10 cellular contexts compared by ENCODE assay signal in the genomic region with DNA sequence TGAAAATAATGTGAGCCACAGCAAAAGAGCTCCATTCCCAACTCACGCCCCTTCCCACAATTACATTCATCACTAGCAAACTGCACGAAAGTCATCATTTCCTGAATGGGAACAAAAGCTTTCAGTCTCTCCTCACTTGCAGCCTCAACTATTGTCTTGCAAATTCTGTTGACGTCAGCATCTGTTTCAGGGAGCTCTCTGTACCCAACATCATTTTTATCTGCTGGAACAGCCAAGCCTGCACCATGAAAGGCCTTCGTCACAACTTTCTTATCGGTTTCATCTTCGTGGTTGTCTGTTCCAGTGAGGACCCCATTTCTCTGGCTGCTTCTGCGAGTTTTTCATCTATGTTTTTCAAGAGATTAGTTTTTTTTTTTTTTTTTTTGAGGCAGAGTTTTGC. TPM values are rescaled to one million over a fixed set of nuclear protein-coding genes. Genes with fewer than 3 reads are reported as not detected.
DNase-seq lines count a peak whose midpoint lies in the region; ATAC-seq and TF ChIP-seq lines count a peak whose summit lies in the region.
"Had no signal": no experiment of that assay in that cellular context is flagged by ENCODE, and none has a peak within 500 bp of the region (broad histone marks: within the 10 kb centered on the region; RNA-seq: fewer than 3 reads in every experiment).

No MANE protein-coding gene starts in this region.

- H3K27me3 ChIP-seq in ectodermal cell (ENCODE audit: control insufficient read depth, insufficient read depth, low read length, poor library complexity, severe bottlenecking): no peaks in the 10 kb centered on the region
- H3K27me3 ChIP-seq in neural progenitor cell: no peaks in the 10 kb centered on the region

- no peak overlapping the region for H3K4me3 ChIP-seq in ectodermal cell (ENCODE audit: insufficient read depth, low read depth, low read length)
- no peak overlapping the region for H3K4me3 ChIP-seq in neural progenitor cell

- peak; percentile 27 to 32 for ATAC-seq in activated T-cell treated with anti-CD3 and anti-CD28 coated beads, Interleukin-2, amount 50 U/mL, for 72 hours (replicated peaks in 1 of 2)
- ATAC-seq in T-cell (replicated peaks in 1 of 4): peak in 2 of 4 experiments; percentile 32 to 84

- peaks cover 68% of the 10 kb centered on the region for H3F3A ChIP-seq in neural progenitor cell (ENCODE audit: low read depth)

- peak overlapping the region; percentile 63 for H3K4me2 ChIP-seq in neural progenitor cell
- H3K4me2 ChIP-seq: KMS-11 had no signal

- POLR2A ChIA-PET in T-cell (lab: Charles Lee) (interaction anchor here in 1 of 2 donors (0.7 kb wide), 1 partner anchor 115 kb away, joined by 3 read pairs; no protein-coding TSS in a partner anchor), HEK293T (lab: Yijun Ruan, JAX) (no interaction called here)

- no peaks in the 10 kb centered on the region for H3K9me3 ChIP-seq in ectodermal cell (ENCODE audit: control insufficient read depth, low read length)
- no peaks in the 10 kb centered on the region for H3K9me3 ChIP-seq in neural progenitor cell (ENCODE audit: low read depth)

- H3K36me3 ChIP-seq in ectodermal cell (ENCODE audit: control insufficient read depth, insufficient read depth, low read length) (no peaks in the 10 kb centered on the region), neural progenitor cell (no peaks in the 10 kb centered on the region)

- H3K27ac ChIP-seq in ectodermal cell (ENCODE audit: insufficient read depth, low read depth, low read length, poor library complexity, severe bottlenecking): peak overlapping the region; percentile 52
- H3K27ac ChIP-seq in neural progenitor cell: peak overlapping the region; percentile 64
- H3K27ac ChIP-seq: KMS-11 had no signal

- no peak overlapping the region for H3K9ac ChIP-seq in neural progenitor cell
- H3K9ac ChIP-seq: KMS-11 had no signal

- H3K4me1 ChIP-seq in ectodermal cell (ENCODE audit: control insufficient read depth, insufficient read depth, low read length) (peaks cover 21% of the 10 kb centered on the region), neural progenitor cell (peaks cover 44% of the 10 kb centered on the region)

- peaks cover 34% of the 10 kb centered on the region for H3K4me1 Mint-ChIP-seq in activated T-cell treated with anti-CD3 and anti-CD28 coated beads, Interleukin-2, amount 50 U/mL, for 72 hours (ENCODE audit: low read depth)
- H3K4me1 Mint-ChIP-seq in T-cell (peaks cover 23 to 30% (median 27%) of the 10 kb centered on the region in 3 donors), neural progenitor cell (peaks cover 54% of the 10 kb centered on the region)

- CTCF ChIA-PET in T-cell (lab: Charles Lee) (interaction anchor here in 1 of 2 donors (0.6 to 0.7 kb wide), 3 partner anchors 15 to 1996 kb away, joined by 3 to 4 read pairs (median 3); a partner anchor contains a TSS), HEK293T (lab: Yijun Ruan, JAX) (no interaction called here)

- peak overlapping the region; percentile 56 to 66 for H3K4me3 Mint-ChIP-seq in activated T-cell treated with anti-CD3 and anti-CD28 coated beads, Interleukin-2, amount 50 U/mL, for 72 hours
- H3K4me3 Mint-ChIP-seq in T-cell: peak overlapping the region in 1 of 3 donors; percentile 25
- peak overlapping the region; percentile 33 for H3K4me3 Mint-ChIP-seq in neural progenitor cell

- peak overlapping the region; percentile 86 for H2AFZ ChIP-seq in neural progenitor cell (replicated peaks)

- no peaks in the 10 kb centered on the region for H3K36me3 Mint-ChIP-seq in activated T-cell treated with anti-CD3 and anti-CD28 coated beads, Interleukin-2, amount 50 U/mL, for 72 hours (ENCODE audit: insufficient read depth in 2 of 2)
- H3K36me3 Mint-ChIP-seq in T-cell (no peaks in the 10 kb centered on the region), neural progenitor cell (no peaks in the 10 kb centered on the region)

- WGBS in ectodermal cell, 2 experiments: 20 to 35% methylated on average over 7 of the region's 7 CpGs

- no peaks in the 10 kb centered on the region for H3K79me2 ChIP-seq in neural progenitor cell (ENCODE audit: low read depth)

- no peak for DNase-seq in activated T-cell treated with anti-CD3 and anti-CD28 coated beads, Interleukin-2, amount 50 U/mL, for 72 hours
- DNase-seq in activated T-cell treated with anti-CD3 and anti-CD28 coated beads, Interleukin-2, amount 50 U/mL, for 48 hours: no peak
- peak in 26 of 34 experiments; percentile 27 to 86 (median 52) for DNase-seq in T-cell
- DNase-seq in neural progenitor cell (ENCODE audit: low spot score): peak; percentile 65
- DNase-seq in HEK293T (ENCODE audit: extremely low spot score): no peak
- DNase-seq in RKO (ENCODE audit: low spot score): no peak
- DNase-seq in UCSD-AML1 (lab: John Stamatoyannopoulos, UW; ENCODE audit: unreplicated experiment): no peak
- DNase-seq: stimulated activated CD4-positive, alpha-beta T cell treated with anti-CD3 and anti-CD28 coated beads, Interleukin-12 subunit alpha, Interleukin-12 subunit beta, amount 100 ng/mL, for 4 hours had no signal

- H3K27me3 Mint-ChIP-seq in activated T-cell treated with anti-CD3 and anti-CD28 coated beads, Interleukin-2, amount 50 U/mL, for 72 hours (ENCODE audit: low read depth): peaks cover 12% of the 10 kb centered on the region
- H3K27me3 Mint-ChIP-seq in T-cell (peaks cover 13 to 20% of the 10 kb centered on the region in 2 donors), neural progenitor cell (ENCODE audit: insufficient read depth, low read depth) (peaks cover 10% of the 10 kb centered on the region)

- H4K20me1 ChIP-seq in neural progenitor cell (ENCODE audit: low read depth): no peaks in the 10 kb centered on the region

- no peak for TF ChIP-seq CTCF in neural progenitor cell (IDR thresholded peaks at IDR 0.05)

- H3K27ac Mint-ChIP-seq in activated T-cell treated with anti-CD3 and anti-CD28 coated beads, Interleukin-2, amount 50 U/mL, for 72 hours: no peak overlapping the region
- peak overlapping the region; percentile 53 to 74 for H3K27ac Mint-ChIP-seq in T-cell
- H3K27ac Mint-ChIP-seq in neural progenitor cell: peak overlapping the region; percentile 90

- H3K9me3 Mint-ChIP-seq in activated T-cell treated with anti-CD3 and anti-CD28 coated beads, Interleukin-2, amount 50 U/mL, for 72 hours: no peaks in the 10 kb centered on the region
- H3K9me3 Mint-ChIP-seq in T-cell: no peaks in the 10 kb centered on the region
- H3K9me3 Mint-ChIP-seq in neural progenitor cell: peaks cover 16% of the 10 kb centered on the region

TF ChIP-seq in HEK293T, 16 proteins besides CTCF, POLR2A, EP300 and RAD21:
- no peak for TF ChIP-seq HDGF (IDR thresholded peaks at IDR 0.05; ENCODE audit: borderline replicate concordance)
- no peak for TF ChIP-seq SUZ12 (IDR thresholded peaks at IDR 0.05)
- TF ChIP-seq TARDBP (IDR thresholded peaks at IDR 0.05): no peak
- TF ChIP-seq FOXM1 (IDR thresholded peaks at IDR 0.05; ENCODE audit: borderline replicate concordance): no peak
- TF ChIP-seq ZNF384 (IDR thresholded peaks at IDR 0.05): no peak
- TF ChIP-seq BHLHE40 (IDR thresholded peaks at IDR 0.05; ENCODE audit: borderline replicate concordance): no peak

RNA-seq across cellular contexts. Expression of a gene that starts 14.3 kb away (rescaled TPM):
- total RNA-seq in activated T-cell treated with anti-CD3 and anti-CD28 coated beads, Interleukin-2, amount 50 U/mL, for 72 hours: 10 to 100 TPM; 17.7 to 23.6 TPM
- total RNA-seq in T-cell: 10 to 100 TPM; 15.0 to 17.0 (median 16.3) TPM
- polyA plus RNA-seq in ectodermal cell (2013, experiment 1 of 4): 106 TPM
- polyA plus RNA-seq in ectodermal cell (2013, experiment 2 of 4): 108 TPM
- polyA plus RNA-seq in ectodermal cell (2013, experiment 3 of 4): 105 TPM
- polyA plus RNA-seq in ectodermal cell (2013, experiment 4 of 4): 119 TPM
- 183 and 185 TPM in 2 replicates for total RNA-seq in neural progenitor cell (ENCODE audit: low replicate concordance)

Comparison
In these comparisons a context has a peak if more than half of its experiments do, and no peak if none do; other contexts are left out.
1. DNase-seq: peak in T-cell (26 of 34) and neural progenitor cell (single experiment); none in activated T-cell treated with anti-CD3 and anti-CD28 coated beads, Interleukin-2, amount 50 U/mL, for 72 hours (0 of 2), activated T-cell treated with anti-CD3 and anti-CD28 coated beads, Interleukin-2, amount 50 U/mL, for 48 hours (0 of 2), HEK293T (single experiment), RKO (single experiment) and UCSD-AML1 (single experiment).